In genomic region chr5:177497011-177497296, GRCh38 we compare ENCODE assay signal across 8 cellular contexts. TPM values are rescaled to one million over a fixed set of nuclear protein-coding genes. Genes with fewer than 3 reads are reported as not detected.
A peak's percentile ranks its signal among the peaks of the same experiment; 100 is the strongest.
DNase-seq lines count a peak whose midpoint lies in the region; ATAC-seq and TF ChIP-seq lines count a peak whose summit lies in the region.

No MANE protein-coding gene starts in this region.

- H3K9me3 Mint-ChIP-seq in activated CD8-positive, alpha-beta memory T cell treated with anti-CD3 and anti-CD28 coated beads, Interleukin-2, amount 10 ng/mL, durations not matched to agents 7 days and 5 days (ENCODE audit: low read depth), result no peaks in the 10 kb centered on the region
- H3K9me3 Mint-ChIP-seq in memory B cell (no peaks in the 10 kb centered on the region), type B pancreatic cell (no peaks in the 10 kb centered on the region)

- no peak overlapping the region for H3K27ac Mint-ChIP-seq in activated CD8-positive, alpha-beta memory T cell treated with anti-CD3 and anti-CD28 coated beads, Interleukin-2, amount 10 ng/mL, durations not matched to agents 7 days and 5 days
- H3K27ac Mint-ChIP-seq in memory B cell, result no peak overlapping the region
- no peak overlapping the region for H3K27ac Mint-ChIP-seq in type B pancreatic cell

- H3K27me3 Mint-ChIP-seq in activated CD8-positive, alpha-beta memory T cell treated with anti-CD3 and anti-CD28 coated beads, Interleukin-2, amount 10 ng/mL, durations not matched to agents 7 days and 5 days, result peaks cover 21% of the 10 kb centered on the region
- H3K27me3 Mint-ChIP-seq in memory B cell (peaks cover 1% of the 10 kb centered on the region), type B pancreatic cell (peaks cover 15% of the 10 kb centered on the region)

- CTCF ChIA-PET in activated CD8-positive, alpha-beta memory T cell treated with anti-CD3 and anti-CD28 coated beads, Interleukin-2, amount 10 ng/mL, durations not matched to agents 7 days and 5 days (lab: Charles Lee), result interaction anchor here (0.6 to 19.2 kb wide), 9 partner anchors 20 to 193 kb away, joined by 3 to 193 read pairs (median 5); partner anchors contain the start of genes B4GALT7, DBN1, PRELID1 and RAB24

- DNase-seq in activated CD8-positive, alpha-beta memory T cell treated with anti-CD3 and anti-CD28 coated beads, Interleukin-2, amount 10 ng/mL, durations not matched to agents 7 days and 5 days, result no peak
- DNase-seq in activated CD8-positive, alpha-beta memory T cell treated with anti-CD3 and anti-CD28 coated beads for 24 hours, result no peak
- DNase-seq in astrocyte of the spinal cord (ENCODE audit: low read depth, low spot score) (no peak), memory B cell (ENCODE audit: low spot score in 2 of 2) (no peak), type B pancreatic cell (ENCODE audit: extremely low spot score, unreplicated experiment) (no peak), activated gamma-delta T cell treated with Interleukin-2 at 50 U/mL for 16 hours (no peak), COR-L47 (lab: John Stamatoyannopoulos, UW) (no peak)

- peaks cover 3% of the 10 kb centered on the region for H3K36me3 Mint-ChIP-seq in activated CD8-positive, alpha-beta memory T cell treated with anti-CD3 and anti-CD28 coated beads, Interleukin-2, amount 10 ng/mL, durations not matched to agents 7 days and 5 days
- H3K36me3 Mint-ChIP-seq in memory B cell, result peaks cover 6% of the 10 kb centered on the region
- H3K36me3 Mint-ChIP-seq in type B pancreatic cell, result peaks cover 8% of the 10 kb centered on the region

- peak overlapping the region; percentile 82 for H3K4me3 Mint-ChIP-seq in activated CD8-positive, alpha-beta memory T cell treated with anti-CD3 and anti-CD28 coated beads, Interleukin-2, amount 10 ng/mL, durations not matched to agents 7 days and 5 days
- H3K4me3 Mint-ChIP-seq in memory B cell, result peak overlapping the region; percentile 87
- peak overlapping the region; percentile 58 for H3K4me3 Mint-ChIP-seq in type B pancreatic cell

- in situ Hi-C loops in astrocyte of the spinal cord (cut with HindIII; ENCODE audit: low sequenced_read_pairs), result no loop called here

- no peak for ATAC-seq in activated CD8-positive, alpha-beta memory T cell treated with anti-CD3 and anti-CD28 coated beads, Interleukin-2, amount 10 ng/mL, durations not matched to agents 7 days and 5 days
- no peak for ATAC-seq in memory B cell (ENCODE audit: low read depth)
- no peak for ATAC-seq in activated CD4-positive, CD25-positive, alpha-beta regulatory T cell treated with anti-CD3 and anti-CD28 coated beads, Interleukin-2, amount 50 U/mL, for 24 hours

- TF ChIP-seq CTCF in astrocyte of the spinal cord (IDR thresholded peaks at IDR 0.05; ENCODE audit: low read depth, low read length), result no peak
- TF ChIP-seq CTCF in type B pancreatic cell (conservative IDR thresholded peaks at IDR 0.05), result no peak

- peaks cover 44% of the 10 kb centered on the region for H3K4me1 Mint-ChIP-seq in activated CD8-positive, alpha-beta memory T cell treated with anti-CD3 and anti-CD28 coated beads, Interleukin-2, amount 10 ng/mL, durations not matched to agents 7 days and 5 days
- peaks cover 37% of the 10 kb centered on the region for H3K4me1 Mint-ChIP-seq in memory B cell
- H3K4me1 Mint-ChIP-seq in type B pancreatic cell (ENCODE audit: unreplicated experiment), result peaks cover 34% of the 10 kb centered on the region

- H3K4me3 ChIP-seq in astrocyte of the spinal cord (ENCODE audit: low read depth, low read length), result peak overlapping the region; percentile 65

RNA-seq across cellular contexts. Expression of gene PDLIM7, which starts 0.5 kb away (rescaled TPM):
- 10 to 100 TPM; 72.9 to 81.2 TPM for total RNA-seq in activated CD8-positive, alpha-beta memory T cell treated with anti-CD3 and anti-CD28 coated beads, Interleukin-2, amount 10 ng/mL, durations not matched to agents 7 days and 5 days
- total RNA-seq in type B pancreatic cell (ENCODE audit: low replicate concordance), result 66.5 and 187 TPM in 2 replicates

RNA-seq across cellular contexts. Expression of gene DOK3, which starts 12.7 kb away (rescaled TPM):
- 1 to 10 TPM; 3.3 to 5.7 TPM for total RNA-seq in activated CD8-positive, alpha-beta memory T cell treated with anti-CD3 and anti-CD28 coated beads, Interleukin-2, amount 10 ng/mL, durations not matched to agents 7 days and 5 days
- total RNA-seq in type B pancreatic cell (ENCODE audit: low replicate concordance), result 6.2 and 6.9 TPM in 2 replicates

RNA-seq across cellular contexts. Expression of gene DDX41, which starts 19.8 kb away (rescaled TPM):
- total RNA-seq in activated CD8-positive, alpha-beta memory T cell treated with anti-CD3 and anti-CD28 coated beads, Interleukin-2, amount 10 ng/mL, durations not matched to agents 7 days and 5 days, result 100 to 1,000 TPM; 126 to 130 TPM
- total RNA-seq in type B pancreatic cell (ENCODE audit: low replicate concordance), result 99.7 and 104 TPM in 2 replicates

RNA-seq across cellular contexts. Expression of gene DBN1, which starts 23.5 kb away (rescaled TPM):
- 100 to 1,000 TPM in 1 of 2 experiments, 10 to 100 TPM in 1; 81.5 to 128 TPM for total RNA-seq in activated CD8-positive, alpha-beta memory T cell treated with anti-CD3 and anti-CD28 coated beads, Interleukin-2, amount 10 ng/mL, durations not matched to agents 7 days and 5 days
- total RNA-seq in type B pancreatic cell (ENCODE audit: low replicate concordance), result 200 and 269 TPM in 2 replicates

RNA-seq across cellular contexts. Expression of gene PRR7, which starts 50.3 kb away (rescaled TPM):
- total RNA-seq in activated CD8-positive, alpha-beta memory T cell treated with anti-CD3 and anti-CD28 coated beads, Interleukin-2, amount 10 ng/mL, durations not matched to agents 7 days and 5 days, result 1 to 10 TPM; 3.1 to 5.3 TPM
- 5.9 and 8.8 TPM in 2 replicates for total RNA-seq in type B pancreatic cell (ENCODE audit: low replicate concordance)
